Comparison of ENCODE assay signal across 28 cellular contexts in the genomic region with DNA sequence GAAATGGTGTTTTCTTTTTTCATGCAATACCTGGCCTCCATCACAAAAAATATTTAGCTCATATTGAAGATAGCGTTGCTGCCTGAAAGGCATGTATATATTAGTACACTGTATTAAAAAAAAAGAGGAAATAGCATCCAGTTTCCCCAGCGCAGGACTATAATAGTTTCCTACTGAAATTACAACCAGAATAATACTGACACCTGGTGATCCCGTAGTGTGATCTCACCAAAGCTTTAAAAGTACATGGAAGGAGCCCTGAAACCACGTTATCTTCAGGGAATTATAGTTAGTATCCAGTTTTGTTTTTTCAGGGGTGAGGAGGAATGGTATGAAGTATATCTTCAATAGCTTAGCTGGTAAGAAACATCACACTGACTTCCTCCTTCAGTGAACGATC.
"Had no signal": no experiment of that assay in that cellular context is flagged by ENCODE, and none has a peak within 500 bp of the region (broad histone marks: within the 10 kb centered on the region; RNA-seq: fewer than 3 reads in every experiment).

No MANE protein-coding gene starts in this region.

- H3K4me3 Mint-ChIP-seq: activated CD8-positive, alpha-beta T cell treated with anti-CD3 and anti-CD28 coated beads for 36 hours; activated naive CD8-positive, alpha-beta T cell; activated T-cell treated with anti-CD3 and anti-CD28 coated beads, Interleukin-2, amount 50 U/mL, for 72 hours; central memory CD8-positive, alpha-beta T cell; dendritic cell treated with granulocyte-macrophage colony-stimulating factor and Interleukin-4, amounts not matched to agents 40 ng/mL and 50 ng/mL, for 4 days; naive thymus-derived CD8-positive, alpha-beta T cell; neural crest cell; stimulated activated effector memory CD8-positive, alpha-beta T cell treated with anti-CD3 and anti-CD28 coated beads, Interleukin-12 subunit alpha, Interleukin-12 subunit beta, amount 100 ng/mL, for 72 hours; stimulated activated naive CD8-positive, alpha-beta T cell treated with anti-CD3 and anti-CD28 coated beads, Interleukin-15, Interleukin-2, amounts not matched to agents 100 ng/mL and 50 ng/mL, for 24 hours; T-helper 1 cell treated with Interleukin-12 subunit alpha and Interleukin-12 subunit beta and Interleukin-4 antibody, amounts not matched to agents 30 μg/mL and 1 μg/mL, for 36 hours had no signal

- H3K4me1 Mint-ChIP-seq: central memory CD8-positive, alpha-beta T cell; naive thymus-derived CD8-positive, alpha-beta T cell; neural crest cell; stimulated activated effector memory CD8-positive, alpha-beta T cell treated with anti-CD3 and anti-CD28 coated beads, Interleukin-12 subunit alpha, Interleukin-12 subunit beta, amount 100 ng/mL, for 72 hours had no signal

- H3K27ac ChIP-seq: gastrocnemius medialis, pancreas, prostate gland, skin epidermis, thoracic aorta had no signal

- H3K36me3 ChIP-seq: gastrocnemius medialis, pancreas, prostate gland, thoracic aorta had no signal

- H3K27me3 Mint-ChIP-seq: dendritic cell treated with granulocyte-macrophage colony-stimulating factor and Interleukin-4, amounts not matched to agents 40 ng/mL and 50 ng/mL, for 4 days had no signal

- H3K9me3 ChIP-seq: gastrocnemius medialis, pancreas, prostate gland, thoracic aorta had no signal

- H3K9me3 Mint-ChIP-seq: activated CD8-positive, alpha-beta T cell treated with anti-CD3 and anti-CD28 coated beads for 36 hours; activated T-cell treated with anti-CD3 and anti-CD28 coated beads, Interleukin-2, amount 50 U/mL, for 72 hours; central memory CD8-positive, alpha-beta T cell; dendritic cell treated with granulocyte-macrophage colony-stimulating factor and Interleukin-4, amounts not matched to agents 40 ng/mL and 50 ng/mL, for 4 days; naive thymus-derived CD8-positive, alpha-beta T cell; stimulated activated effector memory CD8-positive, alpha-beta T cell treated with anti-CD3 and anti-CD28 coated beads, Interleukin-12 subunit alpha, Interleukin-12 subunit beta, amount 100 ng/mL, for 72 hours; stimulated activated naive CD8-positive, alpha-beta T cell treated with anti-CD3 and anti-CD28 coated beads, Interleukin-15, Interleukin-2, amounts not matched to agents 100 ng/mL and 50 ng/mL, for 24 hours; T-helper 1 cell treated with Interleukin-12 subunit alpha and Interleukin-12 subunit beta and Interleukin-4 antibody, amounts not matched to agents 30 μg/mL and 1 μg/mL, for 36 hours had no signal

- H3K4me3 ChIP-seq: gastrocnemius medialis, pancreas, prostate gland, skin epidermis, thoracic aorta had no signal

- H3K36me3 Mint-ChIP-seq: activated naive CD8-positive, alpha-beta T cell; naive thymus-derived CD8-positive, alpha-beta T cell; stimulated activated effector memory CD8-positive, alpha-beta T cell treated with anti-CD3 and anti-CD28 coated beads, Interleukin-12 subunit alpha, Interleukin-12 subunit beta, amount 100 ng/mL, for 72 hours had no signal

- H3K27ac Mint-ChIP-seq: activated CD8-positive, alpha-beta T cell treated with anti-CD3 and anti-CD28 coated beads for 36 hours; activated naive CD8-positive, alpha-beta T cell; activated T-cell treated with anti-CD3 and anti-CD28 coated beads, Interleukin-2, amount 50 U/mL, for 72 hours; dendritic cell treated with granulocyte-macrophage colony-stimulating factor and Interleukin-4, amounts not matched to agents 40 ng/mL and 50 ng/mL, for 4 days; naive thymus-derived CD8-positive, alpha-beta T cell; stimulated activated effector memory CD8-positive, alpha-beta T cell treated with anti-CD3 and anti-CD28 coated beads, Interleukin-12 subunit alpha, Interleukin-12 subunit beta, amount 100 ng/mL, for 72 hours; stimulated activated naive CD8-positive, alpha-beta T cell treated with anti-CD3 and anti-CD28 coated beads, Interleukin-15, Interleukin-2, amounts not matched to agents 100 ng/mL and 50 ng/mL, for 24 hours; T-helper 1 cell treated with Interleukin-12 subunit alpha and Interleukin-12 subunit beta and Interleukin-4 antibody, amounts not matched to agents 30 μg/mL and 1 μg/mL, for 36 hours had no signal

- DNase-seq: activated CD4-positive, alpha-beta T cell treated with anti-CD3 and anti-CD28 coated beads, Interleukin-2, amount 50 U/mL, for 1 hour; activated CD4-positive, CD25-positive, alpha-beta regulatory T cell treated with anti-CD3 and anti-CD28 coated beads, Interleukin-2, amount 50 U/mL, for 72 hours; activated CD8-positive, alpha-beta T cell treated with anti-CD3 and anti-CD28 coated beads for 36 hours; activated naive CD4-positive, alpha-beta T cell treated with Interleukin-2 at 50 U/mL for 16 hours; activated T-cell treated with anti-CD3 and anti-CD28 coated beads, Interleukin-2, amount 50 U/mL, for 72 hours; anterior cingulate cortex; effector CD8-positive, alpha-beta T cell; gastrocnemius medialis; glutamatergic neuron; hippocampal formation; left cardiac atrium; naive thymus-derived CD8-positive, alpha-beta T cell; nucleus accumbens; pancreas; retina; stimulated activated CD4-positive, alpha-beta T cell treated with anti-CD3 and anti-CD28 coated beads, Interleukin-4, amount 100 ng/mL, for 24 hours; T-helper 9 cell; trophoblast cell had no signal
